In the genomic region with DNA sequence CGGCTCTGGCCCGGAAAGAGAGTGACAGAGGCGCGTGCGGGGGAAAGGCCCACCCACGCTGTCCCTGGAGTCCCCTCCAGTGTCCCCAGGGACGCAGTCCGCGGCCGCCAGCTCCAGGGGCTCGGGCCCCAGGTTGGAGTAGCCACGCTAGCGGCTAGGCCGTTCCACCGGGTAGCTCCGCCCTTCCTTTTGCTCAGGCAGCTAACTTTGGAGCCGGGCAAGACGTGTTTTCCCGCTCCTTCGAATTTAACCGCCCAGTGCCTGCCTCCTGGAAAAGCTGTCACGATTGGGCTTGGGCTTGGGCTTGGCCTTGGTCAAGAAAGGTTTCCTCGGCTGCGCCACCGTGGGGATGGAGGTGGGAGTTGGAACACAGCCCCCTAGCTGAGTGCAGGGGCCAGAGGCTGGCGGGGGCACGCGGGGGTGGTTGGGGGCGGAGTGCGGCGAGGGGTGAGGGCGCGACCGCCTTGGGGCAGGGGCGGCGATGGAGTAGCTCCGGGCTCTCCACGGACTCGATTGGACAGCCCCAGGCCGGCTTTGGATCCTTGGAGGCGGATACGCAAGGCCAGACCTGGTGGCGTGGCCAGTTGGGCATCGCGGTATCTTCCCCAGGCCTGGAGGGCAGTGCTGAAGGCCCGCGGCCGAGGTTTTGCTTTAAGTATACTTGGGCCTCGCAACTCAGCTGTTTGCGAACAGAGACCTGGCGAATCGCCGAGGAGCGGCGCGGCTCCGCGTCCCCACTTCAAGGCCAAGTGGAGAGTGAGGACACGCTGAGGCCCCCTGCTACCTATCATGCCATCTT, we compare ENCODE assay signal across 8 cellular contexts. TPM values are rescaled to one million over a fixed set of nuclear protein-coding genes. Genes with fewer than 3 reads are reported as not detected.
DNase-seq lines count a peak whose midpoint lies in the region; ATAC-seq and TF ChIP-seq lines count a peak whose summit lies in the region.

No MANE protein-coding gene starts in this region.

- H4K5ac ChIP-seq in IMR-90 (ENCODE audit: low read depth, low read length), result no peak overlapping the region

- TF ChIP-seq RAD21 in IMR-90 (IDR thresholded peaks at IDR 0.05; ENCODE audit: low read length), result no peak

- BruUV-seq in IMR-90 (replicated peaks; lab: Mats Ljungman, UMichigan), result no TSS peak

- H3K27ac Mint-ChIP-seq in activated T-helper 17 cell treated with anti-CD3 and anti-CD28 coated beads, Interleukin-2, amount 50 U/mL, for 72 hours, result no peak overlapping the region
- H3K27ac Mint-ChIP-seq in stimulated activated memory B cell treated with anti-CD40 and anti-IgM and Interleukin-4, amounts not matched to agents 10 μg/mL and 1 μg/mL and 100 μg/mL, for 72 hours, result peak overlapping the region; percentile 72

- dilution Hi-C loops in IMR-90 (cut with HindIII; ENCODE audit: low sequenced_read_pairs, unreplicated experiment), result no loop called here

- H3K9me1 ChIP-seq in IMR-90 (ENCODE audit: insufficient read depth, low read length), result no peaks in the 10 kb centered on the region; the same call in 1 of the 2 replicates

- H3K9me3 ChIP-seq in IMR-90 (ENCODE audit: control insufficient read depth, insufficient read depth, low read length), result peaks cover 5% of the 10 kb centered on the region
- no peaks in the 10 kb centered on the region for H3K9me3 ChIP-seq in iPS-20b (ENCODE audit: insufficient read depth, low read depth, low read length)

- H3K36me3 ChIP-seq in IMR-90 (ENCODE audit: control insufficient read depth, insufficient read depth, low read length) (no peaks in the 10 kb centered on the region), iPS-20b (ENCODE audit: insufficient read depth, low read depth, low read length) (no peaks in the 10 kb centered on the region)

- H4K20me1 ChIP-seq in IMR-90 (ENCODE audit: insufficient read depth, low read length), result no peaks in the 10 kb centered on the region

- H2AK9ac ChIP-seq in IMR-90 (replicated peaks; ENCODE audit: low read depth, low read length, poor library complexity), result no peak overlapping the region

- H3K23ac ChIP-seq in IMR-90 (ENCODE audit: low read depth, low read length), result no peak overlapping the region; the same call in 1 of the 2 replicates

- no peak overlapping the region for H3K18ac ChIP-seq in IMR-90 (ENCODE audit: low read depth, low read length)

- ATAC-seq in IMR-90 (ENCODE audit: low read depth) (no peak), HG03039 (IDR thresholded peaks at IDR 0.05; ENCODE audit: unreplicated experiment) (no peak)
- no peak for ATAC-seq in activated T-helper 17 cell treated with anti-CD3 and anti-CD28 coated beads, Interleukin-2, amount 50 U/mL, for 72 hours (replicated peaks)
- no peak for ATAC-seq in stimulated activated memory B cell treated with anti-CD40 and anti-IgM and Interleukin-4, amounts not matched to agents 10 μg/mL and 1 μg/mL and 100 μg/mL, for 72 hours

- H2BK15ac ChIP-seq in IMR-90 (ENCODE audit: low read depth, low read length), result no peak overlapping the region

- H3K4me1 ChIP-seq in IMR-90 (ENCODE audit: control insufficient read depth, insufficient read depth, low read length) (peaks cover 5% of the 10 kb centered on the region; the same call in 1 of the 2 replicates), iPS-20b (ENCODE audit: insufficient read depth, low read length) (peaks cover 18% of the 10 kb centered on the region; the same call in 1 of the 2 replicates)

- H4K8ac ChIP-seq in IMR-90 (ENCODE audit: low read depth in 2 of 2, low read length in 2 of 2), result no peak overlapping the region

- no peak overlapping the region; the same call in 1 of the 2 replicates for H3K4me3 ChIP-seq in IMR-90 (ENCODE audit: insufficient read depth, low read depth, low read length)
- H3K4me3 ChIP-seq in iPS-20b (ENCODE audit: low read length), result peak overlapping the region; percentile 64

- H2BK5ac ChIP-seq in IMR-90 (ENCODE audit: low read depth, low read length, poor library complexity, severe bottlenecking), result no peak overlapping the region

- no peak overlapping the region for H2AK5ac ChIP-seq in IMR-90 (ENCODE audit: low read depth, low read length)

- no peak overlapping the region for H2BK20ac ChIP-seq in IMR-90 (ENCODE audit: low read depth, low read length)

- DNase-seq in Ammon's horn (ENCODE audit: low spot score) (peak; percentile 12), IMR-90 (no peak), GF-D8 (lab: John Stamatoyannopoulos, UW) (no peak), cortex of kidney (lab: John Stamatoyannopoulos, UW) (no peak)

- TF ChIP-seq CTCF in IMR-90 (conservative IDR thresholded peaks at IDR 0.05; ENCODE audit: low read depth, low read length), result no peak

- H3K4me3 Mint-ChIP-seq in activated T-helper 17 cell treated with anti-CD3 and anti-CD28 coated beads, Interleukin-2, amount 50 U/mL, for 72 hours, result peak overlapping the region; percentile 88
- H3K4me3 Mint-ChIP-seq in stimulated activated memory B cell treated with anti-CD40 and anti-IgM and Interleukin-4, amounts not matched to agents 10 μg/mL and 1 μg/mL and 100 μg/mL, for 72 hours, result peak overlapping the region; percentile 88

- no peak overlapping the region for H3K56ac ChIP-seq in IMR-90 (ENCODE audit: extremely low read depth, insufficient read depth, low read length)

- no peaks in the 10 kb centered on the region for H3K9me3 Mint-ChIP-seq in activated T-helper 17 cell treated with anti-CD3 and anti-CD28 coated beads, Interleukin-2, amount 50 U/mL, for 72 hours
- no peaks in the 10 kb centered on the region for H3K9me3 Mint-ChIP-seq in stimulated activated memory B cell treated with anti-CD40 and anti-IgM and Interleukin-4, amounts not matched to agents 10 μg/mL and 1 μg/mL and 100 μg/mL, for 72 hours

- no peak overlapping the region for H2BK120ac ChIP-seq in IMR-90 (ENCODE audit: low read depth, low read length)

- WGBS in IMR-90 (ENCODE audit: extremely low coverage in 2 of 2, insufficient read length in 1 of 2), 2 experiments, result 4% methylated on average over 23 of the region's 59 CpGs; no CpG with 5 or more reads in 1 of the 2 experiments

- no peak overlapping the region for H3K4ac ChIP-seq in IMR-90 (ENCODE audit: low read depth, low read length)

- H3K27ac ChIP-seq in IMR-90 (ENCODE audit: insufficient read depth, low read length) (no peak overlapping the region), iPS-20b (ENCODE audit: low read length) (no peak overlapping the region)

- H3K4me2 ChIP-seq in IMR-90 (ENCODE audit: low read depth, low read length), result no peak overlapping the region; the same call in 1 of the 2 replicates

- H3K36me3 Mint-ChIP-seq in activated T-helper 17 cell treated with anti-CD3 and anti-CD28 coated beads, Interleukin-2, amount 50 U/mL, for 72 hours (ENCODE audit: low read depth), result peaks cover 5% of the 10 kb centered on the region
- H3K36me3 Mint-ChIP-seq in stimulated activated memory B cell treated with anti-CD40 and anti-IgM and Interleukin-4, amounts not matched to agents 10 μg/mL and 1 μg/mL and 100 μg/mL, for 72 hours, result no peaks in the 10 kb centered on the region

- CTCF ChIA-PET in IMR-90 (lab: Yijun Ruan, JAX), result no interaction called here

- intact Hi-C loops in IMR-90 (cut with micrococcal nuclease), result no loop called here

- no peak for TF ChIP-seq POLR2A in IMR-90 (IDR thresholded peaks at IDR 0.05; ENCODE audit: low read depth, low read length)

- H3K9ac ChIP-seq in IMR-90 (ENCODE audit: low read depth, low read length) (no peak overlapping the region), iPS-20b (ENCODE audit: low read depth, low read length) (peak overlapping the region; percentile 43; the same call in 1 of the 2 replicates)

- peak overlapping the region; percentile 74 for H2AFZ ChIP-seq in IMR-90 (replicated peaks; ENCODE audit: low read length, poor library complexity)

- H3K27me3 ChIP-seq in IMR-90 (ENCODE audit: control insufficient read depth, insufficient read depth, low read length) (peaks cover 87% of the 10 kb centered on the region), iPS-20b (ENCODE audit: insufficient read depth, low read length) (peaks cover 100% of the 10 kb centered on the region)

- H3K14ac ChIP-seq in IMR-90 (replicated peaks; ENCODE audit: low read depth, low read length), result no peak overlapping the region

- H3K27me3 Mint-ChIP-seq in activated T-helper 17 cell treated with anti-CD3 and anti-CD28 coated beads, Interleukin-2, amount 50 U/mL, for 72 hours, result peaks cover 63% of the 10 kb centered on the region
- peaks cover 85% of the 10 kb centered on the region for H3K27me3 Mint-ChIP-seq in stimulated activated memory B cell treated with anti-CD40 and anti-IgM and Interleukin-4, amounts not matched to agents 10 μg/mL and 1 μg/mL and 100 μg/mL, for 72 hours

- in situ Hi-C loops in IMR-90 (cut with MboI; ENCODE audit: low sequenced_read_pairs), result no loop called here

- H4K91ac ChIP-seq in IMR-90 (ENCODE audit: insufficient read depth, low read depth, low read length), result no peak overlapping the region

- H3K79me1 ChIP-seq in IMR-90 (ENCODE audit: low read depth in 1 of 2, low read length in 2 of 2), result no peaks in the 10 kb centered on the region

- POLR2A ChIA-PET in IMR-90 (lab: Charles Lee; ENCODE audit: unreplicated experiment), result no interaction called here

- peaks cover 10% of the 10 kb centered on the region for H3K4me1 Mint-ChIP-seq in activated T-helper 17 cell treated with anti-CD3 and anti-CD28 coated beads, Interleukin-2, amount 50 U/mL, for 72 hours
- H3K4me1 Mint-ChIP-seq in stimulated activated memory B cell treated with anti-CD40 and anti-IgM and Interleukin-4, amounts not matched to agents 10 μg/mL and 1 μg/mL and 100 μg/mL, for 72 hours, result peaks cover 14% of the 10 kb centered on the region

TF ChIP-seq in IMR-90, 13 proteins besides CTCF, POLR2A, EP300 and RAD21 (continues in another document):
- no peak for TF ChIP-seq RFX5 (IDR thresholded peaks at IDR 0.05; ENCODE audit: low read depth, low read length)
- TF ChIP-seq MAZ (IDR thresholded peaks at IDR 0.05; ENCODE audit: borderline replicate concordance, low read depth, low read length), result no peak
- TF ChIP-seq, protein P1, sequence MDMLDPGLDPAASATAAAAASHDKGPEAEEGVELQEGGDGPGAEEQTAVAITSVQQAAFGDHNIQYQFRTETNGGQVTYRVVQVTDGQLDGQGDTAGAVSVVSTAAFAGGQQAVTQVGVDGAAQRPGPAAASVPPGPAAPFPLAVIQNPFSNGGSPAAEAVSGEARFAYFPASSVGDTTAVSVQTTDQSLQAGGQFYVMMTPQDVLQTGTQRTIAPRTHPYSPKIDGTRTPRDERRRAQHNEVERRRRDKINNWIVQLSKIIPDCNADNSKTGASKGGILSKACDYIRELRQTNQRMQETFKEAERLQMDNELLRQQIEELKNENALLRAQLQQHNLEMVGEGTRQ (IDR thresholded peaks at IDR 0.05; ENCODE audit: low read depth, low read length), result no peak

RNA-seq across cellular contexts. Expression of gene LINC00237, which starts 4.5 kb away (rescaled TPM):
- total RNA-seq in IMR-90 (2012; rRNA removed), result not detected in 2 replicates
- polyA plus RNA-seq in IMR-90 (2012; rRNA removed), result not detected in 2 replicates
- not detected in 2 replicates for polyA plus RNA-seq in IMR-90 (2012; cell fraction: cytosol; rRNA removed)
- not detected in 2 replicates for polyA plus RNA-seq in IMR-90 (2012; cell fraction: nucleus; rRNA removed; ENCODE audit: low replicate concordance)
- not detected for total RNA-seq in activated T-helper 17 cell treated with anti-CD3 and anti-CD28 coated beads, Interleukin-2, amount 50 U/mL, for 72 hours

RNA-seq across cellular contexts. Expression of gene KIZ, which starts 24.2 kb away (rescaled TPM):
- total RNA-seq in IMR-90 (2012; rRNA removed), result 14.0 and 15.6 TPM in 2 replicates
- polyA plus RNA-seq in IMR-90 (2012; rRNA removed), result 7.8 and 9.9 TPM in 2 replicates
- polyA plus RNA-seq in IMR-90 (2012; cell fraction: cytosol; rRNA removed), result 6.5 and 12.2 TPM in 2 replicates
- polyA plus RNA-seq in IMR-90 (2012; cell fraction: nucleus; rRNA removed; ENCODE audit: low replicate concordance), result 21.5 and 38.9 TPM in 2 replicates
- 10 to 100 TPM in 1 of 2 donors, 1 to 10 TPM in 1; 9.7 to 10.5 TPM for total RNA-seq in activated T-helper 17 cell treated with anti-CD3 and anti-CD28 coated beads, Interleukin-2, amount 50 U/mL, for 72 hours
